Comparison of ENCODE assay signal across 8 cellular contexts in the genomic region with DNA sequence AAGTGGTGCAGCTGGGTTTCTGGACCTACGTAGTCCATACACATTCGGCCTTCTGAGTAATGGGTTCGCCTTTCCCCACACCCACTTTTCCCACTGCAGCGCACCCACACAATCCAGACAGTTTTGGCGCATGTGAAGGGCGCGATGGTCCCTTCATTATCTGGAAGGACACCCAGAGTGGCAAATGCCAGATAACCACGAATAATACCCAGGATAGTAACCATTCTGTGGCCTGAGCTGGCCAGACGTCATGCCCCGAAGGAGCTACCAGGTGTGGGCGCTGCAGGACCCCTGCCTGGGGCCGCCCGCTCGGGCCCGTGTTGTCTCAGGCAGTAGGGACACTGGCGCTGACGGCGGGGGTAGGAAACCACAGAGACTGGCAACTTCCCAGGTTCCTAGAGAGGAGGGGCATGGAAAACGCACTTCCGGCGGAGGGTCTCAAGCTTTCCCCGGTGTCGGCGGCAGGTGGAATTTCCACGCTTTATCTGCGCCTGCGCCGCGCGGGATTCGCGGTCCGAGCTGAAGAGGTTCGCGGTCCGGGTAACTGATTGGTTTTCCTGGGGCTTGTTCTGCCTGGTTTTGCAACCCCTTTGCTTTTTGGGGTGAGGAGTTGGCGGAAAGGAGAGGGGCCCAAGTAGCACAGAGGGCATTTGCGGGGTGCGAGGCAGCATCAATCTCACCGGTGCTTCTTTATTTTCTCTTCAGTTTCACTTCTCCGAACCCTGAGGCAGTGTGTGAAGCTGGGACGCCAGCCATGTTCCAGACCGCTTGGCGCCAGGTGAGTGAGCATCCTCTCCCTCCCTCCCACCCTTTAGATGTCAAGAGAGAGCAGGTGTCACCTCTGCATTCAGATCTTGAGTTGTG. TPM values are rescaled to one million over a fixed set of nuclear protein-coding genes. Genes with fewer than 3 reads are reported as not detected.
A peak's percentile ranks its signal among the peaks of the same experiment; 100 is the strongest.
DNase-seq lines count a peak whose midpoint lies in the region; ATAC-seq and TF ChIP-seq lines count a peak whose summit lies in the region.

Gene ZNF620 (plus strand): TSS at position 441 of the 864 bp plus-strand sequence. CDS start 314 bp downstream, at position 755.

- no peaks in the 10 kb centered on the region for H3K9me3 ChIP-seq in mucosa of descending colon

- intact Hi-C loops in mucosa of descending colon (cut with DNase I, micrococcal nuclease): no loop called here

- TF ChIP-seq CTCF in epithelial cell of esophagus (IDR thresholded peaks at IDR 0.05; ENCODE audit: insufficient read depth, low read depth, low read length, missing control alignments) (no peak), mucosa of descending colon (IDR thresholded peaks at IDR 0.05) (no peak)

- peak; percentile 40 to 46 for DNase-seq in AML-193 (lab: John Stamatoyannopoulos, UW)
- DNase-seq in NCI-H82 (lab: John Stamatoyannopoulos, UW): peak; percentile 94
- peak; percentile 78 for DNase-seq in activated CD8-positive, alpha-beta memory T cell treated with anti-CD3 and anti-CD28 coated beads, Interleukin-2, amount 50 U/mL, for 48 hours
- peak; percentile 27 for DNase-seq in epithelial cell of esophagus (ENCODE audit: low read depth)
- peak; percentile 78 to 87 (median 86) for DNase-seq in mucosa of descending colon
- DNase-seq in stimulated activated CD8-positive, alpha-beta memory T cell treated with anti-CD3 and anti-CD28 coated beads, Interleukin-4, amount 100 ng/mL, for 24 hours (ENCODE audit: low read depth): peak; percentile 37

- ATAC-seq in GM19043 (IDR thresholded peaks at IDR 0.05; ENCODE audit: low read depth, unreplicated experiment): peak; percentile 86
- ATAC-seq in HG03378 (IDR thresholded peaks at IDR 0.05; ENCODE audit: unreplicated experiment): peak; percentile 58
- ATAC-seq in mucosa of descending colon: peak; percentile 95

- peaks cover 5% of the 10 kb centered on the region for H3K4me1 ChIP-seq in mucosa of descending colon (ENCODE audit: low read depth)

- H3K4me3 ChIP-seq in epithelial cell of esophagus (ENCODE audit: low read length) (peak within 1 kb of the TSS; percentile 56), mucosa of descending colon (peak within 1 kb of the TSS; percentile 31)

- no peaks in the 10 kb centered on the region for H3K36me3 ChIP-seq in mucosa of descending colon (ENCODE audit: low read depth)

RNA-seq across cellular contexts. Expression of gene ZNF620, which starts in this region (rescaled TPM):
- total RNA-seq in mucosa of descending colon: 1 to 10 TPM; 4.0 to 7.0 (median 6.4) TPM

Comparison
In these comparisons a context has a peak if more than half of its experiments do, and no peak if none do; other contexts are left out.
1. Peak in every context shown above with its lines: DNase-seq, ATAC-seq and H3K4me3 ChIP-seq.
2. DNase-seq: peak in every context shown above with its lines; median percentile 94 in NCI-H82; 86 in mucosa of descending colon; 78 in activated CD8-positive, alpha-beta memory T cell treated with anti-CD3 and anti-CD28 coated beads, Interleukin-2, amount 50 U/mL, for 48 hours; 43 in AML-193; 37 in stimulated activated CD8-positive, alpha-beta memory T cell treated with anti-CD3 and anti-CD28 coated beads, Interleukin-4, amount 100 ng/mL, for 24 hours; 27 in epithelial cell of esophagus.